In genomic region chr6:148179786-148180185, GRCh38 we compare ENCODE assay signal across 1 cellular context.
TF ChIP-seq lines count a peak whose summit lies in the region.

No MANE protein-coding gene starts in this region.

TF ChIP-seq in GM12878, 131 proteins besides CTCF, POLR2A, EP300 and RAD21 (continued from another document):
- no peak for TF ChIP-seq EGR1 (IDR thresholded peaks at IDR 0.05; ENCODE audit: borderline replicate concordance in 1 of 2, low read depth in 2 of 2, low read length in 2 of 2)
- no peak for TF ChIP-seq STAT1 (conservative IDR thresholded peaks at IDR 0.05)
- no peak for TF ChIP-seq EED (IDR thresholded peaks at IDR 0.05; ENCODE audit: low read depth)
- no peak for TF ChIP-seq NFYA (IDR thresholded peaks at IDR 0.05; ENCODE audit: borderline replicate concordance, low read depth, low read length)
- no peak for TF ChIP-seq ESRRA (IDR thresholded peaks at IDR 0.05; ENCODE audit: low read length)
- TF ChIP-seq RELB (IDR thresholded peaks at IDR 0.05; ENCODE audit: low read depth), result no peak
- TF ChIP-seq ATF7 (IDR thresholded peaks at IDR 0.05; ENCODE audit: low read depth), result no peak
TF ChIP-seq in GM12878: peak in this region for 0.
